ENCODE assay signal across 13 cellular contexts in genomic region chr1:171438441-171438840, GRCh38. TPM values are rescaled to one million over a fixed set of nuclear protein-coding genes. Genes with fewer than 3 reads are reported as not detected.
DNase-seq lines count a peak whose midpoint lies in the region; ATAC-seq and TF ChIP-seq lines count a peak whose summit lies in the region.
"Had no signal": no experiment of that assay in that cellular context is flagged by ENCODE, and none has a peak within 500 bp of the region (broad histone marks: within the 10 kb centered on the region; RNA-seq: fewer than 3 reads in every experiment).

No MANE protein-coding gene starts in this region.

- no peaks in the 10 kb centered on the region for H3K4me1 ChIP-seq in colonic mucosa
- H3K4me1 ChIP-seq: parathyroid adenoma had no signal

- H3K9me3 ChIP-seq in AG04450 (ENCODE audit: control insufficient read depth, insufficient read depth, low read length) (no peaks in the 10 kb centered on the region), colonic mucosa (no peaks in the 10 kb centered on the region)

- no peak for TF ChIP-seq CTCF in AG04450 (IDR thresholded peaks at IDR 0.05; ENCODE audit: low read depth, low read length)
- no peak for TF ChIP-seq CTCF in colonic mucosa (IDR thresholded peaks at IDR 0.05)
- TF ChIP-seq CTCF in lower leg skin (IDR thresholded peaks at IDR 0.05) = no peak

- TF ChIP-seq POLR2A in lower leg skin (IDR thresholded peaks at IDR 0.05) = no peak

- 21 to 23% methylated on average over 2 of the region's 2 CpGs for WGBS in lower leg skin, 2 donors

- H3K9ac ChIP-seq in colonic mucosa (ENCODE audit: low read depth in 2 of 2, low read length in 2 of 2) = no peak overlapping the region
- H3K9ac ChIP-seq: parathyroid adenoma had no signal

- DNase-seq in AG04450 (ENCODE audit: low read depth, low spot score) (peak; percentile 92), LoVo (ENCODE audit: low spot score) (peak; percentile 67), colonic mucosa (peak; percentile 24), lower leg skin (ENCODE audit: low spot score in 2 of 2) (peak; percentile 72 to 90)
- DNase-seq in stimulated activated CD4-positive, alpha-beta T cell treated with anti-CD3 and anti-CD28 coated beads, Interleukin-4, amount 100 ng/mL, for 24 hours = no peak
- DNase-seq in effector CD8-positive, alpha-beta T cell (lab: John Stamatoyannopoulos, UW) = no peak
- DNase-seq: activated gamma-delta T cell treated with Interleukin-2 at 50 U/mL for 16 hours, hippocampal formation, KG1 had no signal

- CTCF ChIA-PET in AG04450 (lab: Charles Lee) = no interaction called here

- intact Hi-C loops in colonic mucosa (cut with DNase I) (no loop called here), lower leg skin (cut with DNase I; ENCODE audit: low total_unique reads) (no loop called here)

- H3K4me3 ChIP-seq in AG04450 (ENCODE audit: low read depth, low read length) = no peak overlapping the region
- H3K4me3 ChIP-seq in colonic mucosa = no peak overlapping the region
- H3K4me3 ChIP-seq in lower leg skin (ENCODE audit: low read depth, poor library complexity, severe bottlenecking) = no peak overlapping the region

- H3K27me3 ChIP-seq in AG04450 (ENCODE audit: control insufficient read depth, insufficient read depth, low read length) (no peaks in the 10 kb centered on the region), colonic mucosa (no peaks in the 10 kb centered on the region)

- POLR2A ChIA-PET in AG04450 (lab: Yijun Ruan, JAX) = interaction anchor here (0.6 kb wide), 1 partner anchor 853 kb away, joined by 3 read pairs; no protein-coding TSS in a partner anchor

- H3K36me3 ChIP-seq in colonic mucosa = no peaks in the 10 kb centered on the region

- H3K27ac ChIP-seq in AG04450 (ENCODE audit: low read depth, low read length) (peak overlapping the region; percentile 11), colonic mucosa (no peak overlapping the region)
- H3K27ac ChIP-seq: parathyroid adenoma, VCaP had no signal

- ATAC-seq in GM21367 (IDR thresholded peaks at IDR 0.05; ENCODE audit: unreplicated experiment) = no peak
- no peak for ATAC-seq in GM18498 (IDR thresholded peaks at IDR 0.05; ENCODE audit: unreplicated experiment)

RNA-seq across cellular contexts. Expression of gene PRRC2C, which starts 46.9 kb away (rescaled TPM):
- 66.4 and 80.0 TPM in 2 replicates for polyA plus RNA-seq in AG04450 (2011; rRNA removed)
- 131 and 142 TPM in 2 replicates for polyA minus RNA-seq in AG04450 (2011; rRNA and poly(A)+ RNA removed)
- total RNA-seq in colonic mucosa = 100 to 1,000 TPM; 136 to 142 TPM
- total RNA-seq in lower leg skin = 10 to 100 TPM; 68.6 to 93.4 (median 83.1) TPM

Comparison
In these comparisons a context has a peak if more than half of its experiments do, and no peak if none do; other contexts are left out.
1. DNase-seq: peak in AG04450 (single experiment), LoVo (single experiment), colonic mucosa (single experiment) and lower leg skin (2 of 2); none in stimulated activated CD4-positive, alpha-beta T cell treated with anti-CD3 and anti-CD28 coated beads, Interleukin-4, amount 100 ng/mL, for 24 hours (single experiment) and effector CD8-positive, alpha-beta T cell (single experiment).